Comparison of ENCODE assay signal across 28 cellular contexts in the genomic region with DNA sequence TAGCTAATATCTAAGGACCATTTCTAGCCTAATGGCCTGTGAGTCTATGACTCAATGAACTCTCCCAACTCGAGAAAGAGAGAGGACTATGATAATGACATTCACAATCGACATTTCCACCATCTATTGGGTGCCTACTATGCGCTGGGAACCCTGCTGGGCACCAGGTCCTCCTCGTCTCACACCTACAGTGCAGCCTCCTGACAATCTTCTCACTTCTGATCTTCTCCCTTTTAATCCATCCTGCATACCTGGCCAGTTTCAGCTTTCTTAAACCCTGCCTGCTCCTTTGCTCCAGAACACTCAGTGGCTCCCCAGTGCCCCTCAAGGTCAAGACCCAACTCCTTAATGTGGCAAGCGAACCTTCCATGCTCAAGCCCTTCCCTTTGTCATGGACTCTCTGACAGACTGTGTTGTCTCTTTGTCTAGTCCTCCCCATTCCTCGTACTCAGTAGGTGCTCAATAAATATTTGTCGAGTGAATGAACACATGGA. TPM values are rescaled to one million over a fixed set of nuclear protein-coding genes. Genes with fewer than 3 reads are reported as not detected.
"Had no signal": no experiment of that assay in that cellular context is flagged by ENCODE, and none has a peak within 500 bp of the region (broad histone marks: within the 10 kb centered on the region; RNA-seq: fewer than 3 reads in every experiment).

No MANE protein-coding gene starts in this region.

- H3K36me3 Mint-ChIP-seq: immature natural killer cell; natural killer cell treated with Interleukin-12 subunit alpha and Interleukin-12 subunit beta and Interleukin-15 and Interleukin-18, amount 100 ng/mL, for 72 hours; stimulated activated naive B cell treated with anti-CD40 and anti-IgM and Interleukin-4, amounts not matched to agents 10 μg/mL and 1 μg/mL and 100 μg/mL, for 72 hours; type B pancreatic cell had no signal

- H3K9me3 Mint-ChIP-seq: immature natural killer cell; natural killer cell treated with Interleukin-12 subunit alpha and Interleukin-12 subunit beta and Interleukin-15 and Interleukin-18, amount 100 ng/mL, for 72 hours; type B pancreatic cell had no signal

- FAIRE-seq: islet of Langerhans, kidney, small intestine had no signal

- H3K4me3 Mint-ChIP-seq: immature natural killer cell; naive thymus-derived CD4-positive, alpha-beta T cell; natural killer cell treated with Interleukin-12 subunit alpha and Interleukin-12 subunit beta and Interleukin-15 and Interleukin-18, amount 100 ng/mL, for 72 hours; stimulated activated naive B cell treated with anti-CD40 and anti-IgM and Interleukin-4, amounts not matched to agents 10 μg/mL and 1 μg/mL and 100 μg/mL, for 72 hours; type B pancreatic cell had no signal

- H3K9me3 ChIP-seq: left lung, mucosa of descending colon, ovary, prostate gland, sigmoid colon, stomach, testis, thyroid gland, uterus had no signal

- H3K36me3 ChIP-seq: left lung, ovary, prostate gland, sigmoid colon, stomach, thyroid gland, uterus had no signal

- ATAC-seq: left colon; left lung; mucosa of descending colon; naive thymus-derived CD4-positive, alpha-beta T cell; natural killer cell treated with Interleukin-12 subunit alpha and Interleukin-12 subunit beta and Interleukin-15 and Interleukin-18, amount 100 ng/mL, for 72 hours; right cardiac atrium; stimulated activated naive B cell treated with anti-CD40 and anti-IgM and Interleukin-4, amounts not matched to agents 10 μg/mL and 1 μg/mL and 100 μg/mL, for 72 hours; stimulated activated naive CD8-positive, alpha-beta T cell treated with anti-CD3 and anti-CD28 coated beads, Interleukin-15, Interleukin-2, amounts not matched to agents 100 U/mL and 50 U/mL, for 24 hours had no signal

- H3K27ac Mint-ChIP-seq: immature natural killer cell; naive thymus-derived CD4-positive, alpha-beta T cell; natural killer cell treated with Interleukin-12 subunit alpha and Interleukin-12 subunit beta and Interleukin-15 and Interleukin-18, amount 100 ng/mL, for 72 hours; stimulated activated naive B cell treated with anti-CD40 and anti-IgM and Interleukin-4, amounts not matched to agents 10 μg/mL and 1 μg/mL and 100 μg/mL, for 72 hours; type B pancreatic cell had no signal

- H3K27me3 ChIP-seq: ovary, testis had no signal

- DNase-seq: hypothalamus; immature natural killer cell; kidney; left colon; left lung; midbrain; mucosa of descending colon; naive thymus-derived CD4-positive, alpha-beta T cell; ovary; posterior cingulate gyrus; retina; right cardiac atrium; sigmoid colon; small intestine; stimulated activated CD4-positive, alpha-beta T cell treated with anti-CD3 and anti-CD28 coated beads, Interleukin-1b, Interleukin-23, amount 100 ng/mL, for 48 hours; stimulated activated CD4-positive, alpha-beta T cell treated with anti-CD3 and anti-CD28 coated beads, Interleukin-2, amount 100 ng/mL, for 48 hours; stimulated activated naive B cell treated with anti-CD40 and anti-IgM and Interleukin-4, amounts not matched to agents 10 μg/mL and 1 μg/mL and 100 μg/mL, for 72 hours; stimulated activated naive CD8-positive, alpha-beta T cell treated with anti-CD3 and anti-CD28 coated beads, Interleukin-15, Interleukin-2, amounts not matched to agents 100 U/mL and 50 U/mL, for 24 hours; stomach; testis; thyroid gland; uterus had no signal

- H3K27ac ChIP-seq: left lung, ovary, prostate gland, sigmoid colon, stomach, testis, thyroid gland, uterus had no signal

- H3K4me1 ChIP-seq: left lung, prostate gland, uterus had no signal

- H3K4me3 ChIP-seq: left lung, lung, mucosa of descending colon, ovary, prostate gland, sigmoid colon, stomach, testis, thyroid gland, uterus had no signal

RNA-seq across cellular contexts. Expression of a gene that starts 3.5 kb away (rescaled TPM):
- total RNA-seq: myocyte; naive thymus-derived CD4-positive, alpha-beta T cell; natural killer cell treated with Interleukin-12 subunit alpha and Interleukin-12 subunit beta and Interleukin-15 and Interleukin-18, amount 100 ng/mL, for 72 hours had no signal
- polyA plus RNA-seq: immature natural killer cell; naive thymus-derived CD4-positive, alpha-beta T cell had no signal
